ENCODE assay signal across 8 cellular contexts in genomic region chr4:7336067-7336569, GRCh38.
"Had no signal": no experiment of that assay in that cellular context is flagged by ENCODE, and none has a peak within 500 bp of the region (broad histone marks: within the 10 kb centered on the region; RNA-seq: fewer than 3 reads in every experiment).

No MANE protein-coding gene starts in this region.

- H3K4me3 ChIP-seq: ascending aorta, coronary artery had no signal

- H3K9me3 ChIP-seq: ascending aorta had no signal

- H3K27me3 Mint-ChIP-seq: type B pancreatic cell had no signal

- H3K4me1 Mint-ChIP-seq: central memory CD8-positive, alpha-beta T cell had no signal

- H3K27ac ChIP-seq: ascending aorta, coronary artery had no signal

- H3K27me3 ChIP-seq: ascending aorta had no signal

- H3K36me3 ChIP-seq: ascending aorta had no signal

- H3K36me3 Mint-ChIP-seq: type B pancreatic cell had no signal

- H3K9me3 Mint-ChIP-seq: activated T-cell treated with anti-CD3 and anti-CD28 coated beads, Interleukin-2, amount 50 U/mL, for 72 hours; central memory CD8-positive, alpha-beta T cell; type B pancreatic cell had no signal

- ATAC-seq: activated CD4-positive, CD25-positive, alpha-beta regulatory T cell treated with anti-CD3 and anti-CD28 coated beads, Interleukin-2, amount 50 U/mL, for 24 hours had no signal

- H3K4me3 Mint-ChIP-seq: activated T-cell treated with anti-CD3 and anti-CD28 coated beads, Interleukin-2, amount 50 U/mL, for 72 hours; central memory CD8-positive, alpha-beta T cell; type B pancreatic cell had no signal

- DNase-seq: T-helper 9 cell had no signal

- H3K27ac Mint-ChIP-seq: activated T-cell treated with anti-CD3 and anti-CD28 coated beads, Interleukin-2, amount 50 U/mL, for 72 hours; progenitor cell of endocrine pancreas; type B pancreatic cell had no signal
